1 cellular context compared by ENCODE assay signal in genomic region chr4:99893991-99894981, GRCh38.
A peak's percentile ranks its signal among the peaks of the same experiment; 100 is the strongest.
TF ChIP-seq lines count a peak whose summit lies in the region.

LAMTOR3 (minus strand) TSS chr4:99894427; CDS start chr4:99893963, 464 bp downstream.

TF ChIP-seq in GM12878, 131 proteins besides CTCF, POLR2A, EP300 and RAD21 (continued from another document and continues in another):
- TF ChIP-seq PRDM15 (CRISPR knock-in tag; IDR thresholded peaks at IDR 0.05) (no peak), EZH2 (IDR thresholded peaks at IDR 0.05; ENCODE audit: borderline replicate concordance, control insufficient read depth, low read depth, low read length) (no peak), SREBF2 (IDR thresholded peaks at IDR 0.05; ENCODE audit: low read length) (0 out of 2 replicates have a peak, but pooled peaks have one; percentile 31), HDGF (IDR thresholded peaks at IDR 0.05) (no peak), RELB (IDR thresholded peaks at IDR 0.05; ENCODE audit: low read depth) (peak; percentile 88), PML (IDR thresholded peaks at IDR 0.05; ENCODE audit: low read length) (peak; percentile 42), SMAD5 (IDR thresholded peaks at IDR 0.05; ENCODE audit: low read depth) (peak; percentile 51; the same call in 1 of the 2 replicates), CREM (IDR thresholded peaks at IDR 0.05; ENCODE audit: low read depth) (peak; percentile 93), BCLAF1 (IDR thresholded peaks at IDR 0.05) (no peak), MEF2B (IDR thresholded peaks at IDR 0.05; ENCODE audit: partially characterized antibody, poor library complexity, severe bottlenecking) (no peak), ZNF592 (IDR thresholded peaks at IDR 0.05) (no peak), BHLHE40 (IDR thresholded peaks at IDR 0.05; ENCODE audit: borderline replicate concordance in 1 of 2, low read depth in 2 of 2, low read length in 1 of 2) (peak; percentile 51 to 53; a peak in 2 of 4 replicates), SIN3A (IDR thresholded peaks at IDR 0.05; ENCODE audit: low read depth, low read length) (peak; percentile 95; the same call in 1 of the 2 replicates), KLF5 (IDR thresholded peaks at IDR 0.05; ENCODE audit: partially characterized antibody) (no peak), STAT1 (conservative IDR thresholded peaks at IDR 0.05) (no peak), ZBED1 (IDR thresholded peaks at IDR 0.05; ENCODE audit: borderline replicate concordance) (no peak), ZNF687 (IDR thresholded peaks at IDR 0.05) (no peak), SMARCA5 (IDR thresholded peaks at IDR 0.05) (no peak), ASH2L (IDR thresholded peaks at IDR 0.05; ENCODE audit: borderline replicate concordance, low read depth) (no peak), TCF12 (IDR thresholded peaks at IDR 0.05; ENCODE audit: low read depth, low read length) (no peak), PKNOX1 (IDR thresholded peaks at IDR 0.05) (0 out of 2 replicates have a peak, but pooled peaks have one; percentile 32), DPF2 (IDR thresholded peaks at IDR 0.05) (no peak), SMC3 (IDR thresholded peaks at IDR 0.05; ENCODE audit: borderline replicate concordance, low read length) (no peak), RUNX3 (IDR thresholded peaks at IDR 0.05; ENCODE audit: low read length) (peak; percentile 58), HDAC2 (IDR thresholded peaks at IDR 0.05) (no peak), MEF2A (IDR thresholded peaks at IDR 0.05; ENCODE audit: insufficient read depth, low read depth, low read length) (0 out of 2 replicates have a peak, but pooled peaks have one; percentile 45), MXI1 (IDR thresholded peaks at IDR 0.05; ENCODE audit: low read depth, low read length) (peak; percentile 79), TCF7 (IDR thresholded peaks at IDR 0.05; ENCODE audit: borderline replicate concordance) (no peak), ZSCAN29 (IDR thresholded peaks at IDR 0.05) (no peak)
- TF ChIP-seq, protein P1, sequence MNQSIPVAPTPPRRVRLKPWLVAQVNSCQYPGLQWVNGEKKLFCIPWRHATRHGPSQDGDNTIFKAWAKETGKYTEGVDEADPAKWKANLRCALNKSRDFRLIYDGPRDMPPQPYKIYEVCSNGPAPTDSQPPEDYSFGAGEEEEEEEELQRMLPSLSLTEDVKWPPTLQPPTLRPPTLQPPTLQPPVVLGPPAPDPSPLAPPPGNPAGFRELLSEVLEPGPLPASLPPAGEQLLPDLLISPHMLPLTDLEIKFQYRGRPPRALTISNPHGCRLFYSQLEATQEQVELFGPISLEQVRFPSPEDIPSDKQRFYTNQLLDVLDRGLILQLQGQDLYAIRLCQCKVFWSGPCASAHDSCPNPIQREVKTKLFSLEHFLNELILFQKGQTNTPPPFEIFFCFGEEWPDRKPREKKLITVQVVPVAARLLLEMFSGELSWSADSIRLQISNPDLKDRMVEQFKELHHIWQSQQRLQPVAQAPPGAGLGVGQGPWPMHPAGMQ (IDR thresholded peaks at IDR 0.05; ENCODE audit: borderline replicate concordance): no peak
- TF ChIP-seq, protein P2, sequence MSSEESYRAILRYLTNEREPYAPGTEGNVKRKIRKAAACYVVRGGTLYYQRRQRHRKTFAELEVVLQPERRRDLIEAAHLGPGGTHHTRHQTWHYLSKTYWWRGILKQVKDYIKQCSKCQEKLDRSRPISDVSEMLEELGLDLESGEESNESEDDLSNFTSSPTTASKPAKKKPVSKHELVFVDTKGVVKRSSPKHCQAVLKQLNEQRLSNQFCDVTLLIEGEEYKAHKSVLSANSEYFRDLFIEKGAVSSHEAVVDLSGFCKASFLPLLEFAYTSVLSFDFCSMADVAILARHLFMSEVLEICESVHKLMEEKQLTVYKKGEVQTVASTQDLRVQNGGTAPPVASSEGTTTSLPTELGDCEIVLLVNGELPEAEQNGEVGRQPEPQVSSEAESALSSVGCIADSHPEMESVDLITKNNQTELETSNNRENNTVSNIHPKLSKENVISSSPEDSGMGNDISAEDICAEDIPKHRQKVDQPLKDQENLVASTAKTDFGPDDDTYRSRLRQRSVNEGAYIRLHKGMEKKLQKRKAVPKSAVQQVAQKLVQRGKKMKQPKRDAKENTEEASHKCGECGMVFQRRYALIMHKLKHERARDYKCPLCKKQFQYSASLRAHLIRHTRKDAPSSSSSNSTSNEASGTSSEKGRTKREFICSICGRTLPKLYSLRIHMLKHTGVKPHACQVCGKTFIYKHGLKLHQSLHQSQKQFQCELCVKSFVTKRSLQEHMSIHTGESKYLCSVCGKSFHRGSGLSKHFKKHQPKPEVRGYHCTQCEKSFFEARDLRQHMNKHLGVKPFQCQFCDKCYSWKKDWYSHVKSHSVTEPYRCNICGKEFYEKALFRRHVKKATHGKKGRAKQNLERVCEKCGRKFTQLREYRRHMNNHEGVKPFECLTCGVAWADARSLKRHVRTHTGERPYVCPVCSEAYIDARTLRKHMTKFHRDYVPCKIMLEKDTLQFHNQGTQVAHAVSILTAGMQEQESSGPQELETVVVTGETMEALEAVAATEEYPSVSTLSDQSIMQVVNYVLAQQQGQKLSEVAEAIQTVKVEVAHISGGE (CRISPR knock-in tag; IDR thresholded peaks at IDR 0.05): no peak
- TF ChIP-seq, protein P3, sequence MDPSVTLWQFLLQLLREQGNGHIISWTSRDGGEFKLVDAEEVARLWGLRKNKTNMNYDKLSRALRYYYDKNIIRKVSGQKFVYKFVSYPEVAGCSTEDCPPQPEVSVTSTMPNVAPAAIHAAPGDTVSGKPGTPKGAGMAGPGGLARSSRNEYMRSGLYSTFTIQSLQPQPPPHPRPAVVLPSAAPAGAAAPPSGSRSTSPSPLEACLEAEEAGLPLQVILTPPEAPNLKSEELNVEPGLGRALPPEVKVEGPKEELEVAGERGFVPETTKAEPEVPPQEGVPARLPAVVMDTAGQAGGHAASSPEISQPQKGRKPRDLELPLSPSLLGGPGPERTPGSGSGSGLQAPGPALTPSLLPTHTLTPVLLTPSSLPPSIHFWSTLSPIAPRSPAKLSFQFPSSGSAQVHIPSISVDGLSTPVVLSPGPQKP (IDR thresholded peaks at IDR 0.05; ENCODE audit: low read depth, low read length): peak; percentile 68
